8 cellular contexts compared by ENCODE assay signal in genomic region chr11:72683782-72684200, GRCh38. TPM values are rescaled to one million over a fixed set of nuclear protein-coding genes. Genes with fewer than 3 reads are reported as not detected.
DNase-seq lines count a peak whose midpoint lies in the region; ATAC-seq and TF ChIP-seq lines count a peak whose summit lies in the region.

No MANE protein-coding gene starts in this region.

- H3K9me3 Mint-ChIP-seq in activated T-cell treated with anti-CD3 and anti-CD28 coated beads, Interleukin-2, amount 50 U/mL, for 24 hours: no peaks in the 10 kb centered on the region

- H3K4me3 ChIP-seq in BJ (ENCODE audit: low read depth, low read length) (no peak overlapping the region), OCI-LY7 (ENCODE audit: low read depth, low read length, poor library complexity, severe bottlenecking) (no peak overlapping the region), fibroblast of mammary gland (ENCODE audit: control insufficient read depth, low read depth, low read length) (no peak overlapping the region), neutrophil (ENCODE audit: low read depth in 1 of 2, low read length in 1 of 2) (no peak overlapping the region), thoracic aorta (no peak overlapping the region)

- DNase-seq in BJ (ENCODE audit: low read depth): no peak
- peak; percentile 24 for DNase-seq in H4 (ENCODE audit: low spot score)
- DNase-seq in OCI-LY7 (ENCODE audit: low spot score): peak; percentile 68
- peak; percentile 86 for DNase-seq in activated T-cell treated with anti-CD3 and anti-CD28 coated beads, Interleukin-2, amount 50 U/mL, for 24 hours
- peak; percentile 38 for DNase-seq in fibroblast of mammary gland (ENCODE audit: low read depth)
- DNase-seq in thoracic aorta (ENCODE audit: low spot score): no peak

- H3K36me3 ChIP-seq in BJ (ENCODE audit: control insufficient read depth, insufficient read depth, low read length) (peaks cover 23% of the 10 kb centered on the region), OCI-LY7 (ENCODE audit: insufficient read depth, low read length) (peaks cover 7% of the 10 kb centered on the region; the same call in 1 of the 2 replicates), neutrophil (peaks cover 73% of the 10 kb centered on the region), thoracic aorta (peaks cover 25% of the 10 kb centered on the region)

- H3K27me3 Mint-ChIP-seq in activated T-cell treated with anti-CD3 and anti-CD28 coated beads, Interleukin-2, amount 50 U/mL, for 24 hours: no peaks in the 10 kb centered on the region

- no TSS peak for BruUV-seq in OCI-LY7 (replicated peaks; lab: Mats Ljungman, UMichigan)

- H3K9me3 ChIP-seq in OCI-LY7 (ENCODE audit: low read length): no peaks in the 10 kb centered on the region
- H3K9me3 ChIP-seq in neutrophil: no peaks in the 10 kb centered on the region
- no peaks in the 10 kb centered on the region for H3K9me3 ChIP-seq in thoracic aorta

- H3K27me3 ChIP-seq in BJ (ENCODE audit: control insufficient read depth, insufficient read depth, low read length) (no peaks in the 10 kb centered on the region; the same call in 1 of the 2 replicates), neutrophil (peaks cover 6% of the 10 kb centered on the region), thoracic aorta (replicated peaks; ENCODE audit: insufficient read depth) (no peaks in the 10 kb centered on the region)

- H4K20me1 ChIP-seq in OCI-LY7 (ENCODE audit: insufficient read depth, low read length): no peaks in the 10 kb centered on the region

- POLR2A ChIA-PET in BJ (lab: Charles Lee) (interaction anchor here (0.7 kb wide), 1 partner anchor 306 kb away, joined by 3 read pairs; no protein-coding TSS in a partner anchor), OCI-LY7 (lab: Charles Lee) (interaction anchor here (0.6 kb wide), 1 partner anchor 1314 kb away, joined by 3 read pairs; no protein-coding TSS in a partner anchor)

- H3K4me1 Mint-ChIP-seq in activated T-cell treated with anti-CD3 and anti-CD28 coated beads, Interleukin-2, amount 50 U/mL, for 24 hours (ENCODE audit: low read depth): peaks cover 31% of the 10 kb centered on the region

- TF ChIP-seq CTCF in BJ (IDR thresholded peaks at IDR 0.05; ENCODE audit: insufficient read depth, low read depth, low read length): peak; percentile 94
- peak; percentile 88 for TF ChIP-seq CTCF in OCI-LY7 (conservative IDR thresholded peaks at IDR 0.05; ENCODE audit: low read length)
- TF ChIP-seq CTCF in fibroblast of mammary gland (conservative IDR thresholded peaks at IDR 0.05; ENCODE audit: control insufficient read depth, insufficient read depth, low read depth, low read length): peak; percentile 85
- peak; percentile 89 for TF ChIP-seq CTCF in neutrophil (IDR thresholded peaks at IDR 0.05)
- peak; percentile 94 for TF ChIP-seq CTCF in thoracic aorta (IDR thresholded peaks at IDR 0.05)

- intact Hi-C loops in OCI-LY7 (cut with micrococcal nuclease; ENCODE audit: unreplicated experiment): loop anchor here (2.0 to 5.0 kb wide), 2 partner anchors 99 to 201 kb away; no protein-coding TSS in a partner anchor

- H3K79me2 ChIP-seq in OCI-LY7 (ENCODE audit: insufficient read depth, low read depth, low read length): no peaks in the 10 kb centered on the region

- H3K4me1 ChIP-seq in OCI-LY7 (ENCODE audit: insufficient read depth, low read length, poor library complexity, severe bottlenecking) (no peaks in the 10 kb centered on the region), neutrophil (ENCODE audit: control insufficient read depth in 1 of 2, insufficient read depth in 1 of 2, low read depth in 1 of 2, low read length in 1 of 2) (no peaks in the 10 kb centered on the region), thoracic aorta (ENCODE audit: control insufficient read depth in 1 of 2, low read depth in 2 of 2) (peaks cover 2 to 6% of the 10 kb centered on the region in 2 donors)

- peaks cover 44% of the 10 kb centered on the region for H3K36me3 Mint-ChIP-seq in activated T-cell treated with anti-CD3 and anti-CD28 coated beads, Interleukin-2, amount 50 U/mL, for 24 hours (ENCODE audit: low read depth)

- ATAC-seq in thoracic aorta (ENCODE audit: insufficient number of reproducible peaks, low FRiP score, low read depth) (no peak), GM18519 (IDR thresholded peaks at IDR 0.05; ENCODE audit: low FRiP score, unreplicated experiment) (no peak)

- H3K27ac ChIP-seq in OCI-LY7 (ENCODE audit: low read depth, low read length, poor library complexity, severe bottlenecking) (no peak overlapping the region), neutrophil (peak overlapping the region; percentile 44), thoracic aorta (no peak overlapping the region)

- no peak overlapping the region for H3K4me2 ChIP-seq in OCI-LY7 (ENCODE audit: low read length)

- H3K4me3 Mint-ChIP-seq in activated T-cell treated with anti-CD3 and anti-CD28 coated beads, Interleukin-2, amount 50 U/mL, for 24 hours: no peak overlapping the region

- CTCF ChIA-PET in BJ (lab: Yijun Ruan, JAX): interaction anchor here (0.6 to 6.8 kb wide), 42 partner anchors 8 to 499 kb away, joined by 3 to 57 read pairs (median 5); partner anchors contain the start of gene STARD10
- CTCF ChIA-PET in OCI-LY7 (lab: Charles Lee; ENCODE audit: unreplicated experiment): interaction anchor here (0.5 to 1.5 kb wide), 2 partner anchors 97 to 109 kb away, joined by 3 to 5 read pairs; no protein-coding TSS in a partner anchor

- no peaks in the 10 kb centered on the region for H3K9me2 ChIP-seq in OCI-LY7 (ENCODE audit: insufficient read depth, low read length)

- no peak overlapping the region for H2AFZ ChIP-seq in OCI-LY7 (ENCODE audit: low read length)

- H3K27ac Mint-ChIP-seq in activated T-cell treated with anti-CD3 and anti-CD28 coated beads, Interleukin-2, amount 50 U/mL, for 24 hours: peak overlapping the region; percentile 29

RNA-seq across cellular contexts. Expression of gene PDE2A, which starts 9.6 kb away (rescaled TPM):
- 0.32 and 0.64 TPM in 2 replicates for polyA plus RNA-seq in BJ (2011; rRNA removed)
- polyA minus RNA-seq in BJ (2011; rRNA and poly(A)+ RNA removed): 0.10 and 0.62 TPM in 2 replicates
- 2.6 and 3.0 TPM in 2 replicates for total RNA-seq in H4 (2014; rRNA removed; shearing (Covaris generic))
- not detected in 2 replicates for total RNA-seq in OCI-LY7 (2014; rRNA removed; shearing (Covaris generic))
- total RNA-seq in OCI-LY7 (2022): 0.68 TPM in 1 of 2 replicates, not detected in the other
- 10 to 100 TPM; 28.1 to 37.1 TPM for total RNA-seq in thoracic aorta

Comparison
In these comparisons a context has a peak if more than half of its experiments do, and no peak if none do; other contexts are left out.
1. DNase-seq: peak in H4 (single experiment), OCI-LY7 (single experiment), activated T-cell treated with anti-CD3 and anti-CD28 coated beads, Interleukin-2, amount 50 U/mL, for 24 hours (single experiment) and fibroblast of mammary gland (single experiment); none in BJ (single experiment) and thoracic aorta (single experiment).
2. Peak in every context shown above with its lines, with median percentiles within 50 percentile points of each other: CTCF ChIP-seq.